Comparison of ENCODE assay signal across 8 cellular contexts in the genomic region with DNA sequence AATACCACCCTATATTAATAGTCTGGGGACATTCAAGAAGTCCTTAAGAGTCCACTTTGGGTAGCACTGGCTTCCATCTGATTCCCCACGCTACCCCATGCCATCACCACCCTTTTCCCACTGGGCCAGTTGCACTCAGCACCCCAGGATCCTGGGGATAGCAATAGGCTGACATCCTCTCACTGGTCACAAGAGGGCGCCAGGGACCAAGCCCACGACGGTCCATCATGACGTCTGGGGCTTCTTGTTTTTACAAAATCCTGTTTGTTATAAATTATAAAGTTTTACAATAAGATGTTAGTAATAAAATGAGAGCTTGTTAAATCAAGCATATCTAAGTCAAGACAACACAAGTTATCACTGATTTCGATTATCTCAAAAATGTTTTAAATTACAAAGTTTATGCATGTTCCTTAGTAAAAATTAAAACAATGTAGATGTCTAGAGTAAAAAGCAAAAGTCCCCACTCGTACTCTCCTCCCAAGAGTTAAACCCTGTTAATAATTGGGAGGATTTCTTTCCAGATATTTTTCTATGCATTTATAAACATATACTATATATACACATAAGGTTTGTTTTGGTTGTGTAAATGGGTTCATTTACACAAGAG. TPM values are rescaled to one million over a fixed set of nuclear protein-coding genes. Genes with fewer than 3 reads are reported as not detected.
DNase-seq lines count a peak whose midpoint lies in the region; ATAC-seq and TF ChIP-seq lines count a peak whose summit lies in the region.

No MANE protein-coding gene starts in this region.

- H3K27me3 Mint-ChIP-seq in CD4-positive, alpha-beta memory T cell: peaks cover 4 to 10% of the 10 kb centered on the region in 2 donors
- H3K27me3 Mint-ChIP-seq in activated T-cell treated with anti-CD3 and anti-CD28 coated beads, Interleukin-2, amount 50 U/mL, for 72 hours (ENCODE audit: low read depth): peaks cover 17% of the 10 kb centered on the region

- POLR2A ChIA-PET in CD4-positive, alpha-beta memory T cell (lab: Charles Lee; ENCODE audit: partially characterized antibody): no interaction called here

- no peak overlapping the region for H3K27ac Mint-ChIP-seq in CD4-positive, alpha-beta memory T cell
- no peak overlapping the region for H3K27ac Mint-ChIP-seq in activated T-cell treated with anti-CD3 and anti-CD28 coated beads, Interleukin-2, amount 50 U/mL, for 72 hours

- no peaks in the 10 kb centered on the region for H3K4me1 Mint-ChIP-seq in CD4-positive, alpha-beta memory T cell
- peaks cover 9% of the 10 kb centered on the region for H3K4me1 Mint-ChIP-seq in activated T-cell treated with anti-CD3 and anti-CD28 coated beads, Interleukin-2, amount 50 U/mL, for 72 hours (ENCODE audit: low read depth)

- H3K36me3 ChIP-seq in CD4-positive, alpha-beta memory T cell (ENCODE audit: insufficient read depth, low read length): no peaks in the 10 kb centered on the region
- H3K36me3 ChIP-seq in Peyer's patch: peaks cover 0 to 6% (median 0%) of the 10 kb centered on the region in 3 donors

- H3K9me3 Mint-ChIP-seq in CD4-positive, alpha-beta memory T cell: no peaks in the 10 kb centered on the region
- H3K9me3 Mint-ChIP-seq in activated T-cell treated with anti-CD3 and anti-CD28 coated beads, Interleukin-2, amount 50 U/mL, for 72 hours: no peaks in the 10 kb centered on the region

- TF ChIP-seq CTCF in Peyer's patch (IDR thresholded peaks at IDR 0.05): peak; percentile 31 to 66 (median 59)
- peak; percentile 98 for TF ChIP-seq CTCF in fibroblast of villous mesenchyme (IDR thresholded peaks at IDR 0.05; ENCODE audit: insufficient read depth, low read depth, low read length)

- no peaks in the 10 kb centered on the region for H3K36me3 Mint-ChIP-seq in CD4-positive, alpha-beta memory T cell
- H3K36me3 Mint-ChIP-seq in activated T-cell treated with anti-CD3 and anti-CD28 coated beads, Interleukin-2, amount 50 U/mL, for 72 hours (ENCODE audit: insufficient read depth in 2 of 2): no peaks in the 10 kb centered on the region

- H3K27me3 ChIP-seq in CD4-positive, alpha-beta memory T cell (ENCODE audit: insufficient read depth, low read length): no peaks in the 10 kb centered on the region
- no peaks in the 10 kb centered on the region for H3K27me3 ChIP-seq in Peyer's patch

- peak; percentile 26 to 50 (median 37) for DNase-seq in CD4-positive, alpha-beta memory T cell
- DNase-seq in HUDEP-2 (lab: John Stamatoyannopoulos, UW; ENCODE audit: unreplicated experiment in 76 of 76): peak in 62 of 76 experiments; percentile 2 to 69 (median 44)
- peak; percentile 33 to 71 (median 59) for DNase-seq in Peyer's patch
- DNase-seq in activated T-cell treated with anti-CD3 and anti-CD28 coated beads, Interleukin-2, amount 50 U/mL, for 72 hours: peak; percentile 62 to 68
- DNase-seq in fibroblast of villous mesenchyme (ENCODE audit: low read depth): peak; percentile 66
- peak in 8 of 10 donors; percentile 29 to 91 (median 60) for DNase-seq in posterior cingulate gyrus

- no peaks in the 10 kb centered on the region for H3K9me3 ChIP-seq in CD4-positive, alpha-beta memory T cell (ENCODE audit: control insufficient read depth in 1 of 2, low read length in 2 of 2)
- H3K9me3 ChIP-seq in Peyer's patch: no peaks in the 10 kb centered on the region

- CTCF ChIA-PET in CD4-positive, alpha-beta memory T cell (lab: Charles Lee; ENCODE audit: partially characterized antibody): interaction anchor here (0.8 to 17.1 kb wide), 6 partner anchors 9 to 278 kb away, joined by 3 to 273 read pairs (median 3); no protein-coding TSS in a partner anchor

- no peaks in the 10 kb centered on the region for H3K4me1 ChIP-seq in CD4-positive, alpha-beta memory T cell (ENCODE audit: insufficient read depth, low read length)
- no peaks in the 10 kb centered on the region for H3K4me1 ChIP-seq in Peyer's patch

- H3K4me3 Mint-ChIP-seq in CD4-positive, alpha-beta memory T cell: no peak overlapping the region
- no peak overlapping the region for H3K4me3 Mint-ChIP-seq in activated T-cell treated with anti-CD3 and anti-CD28 coated beads, Interleukin-2, amount 50 U/mL, for 72 hours

- intact Hi-C loops in CD4-positive, alpha-beta memory T cell (cut with micrococcal nuclease): loop anchor here (1.0 kb wide), 1 partner anchor 176 kb away; no protein-coding TSS in a partner anchor
- intact Hi-C loops in posterior cingulate gyrus (cut with DNase I): loop anchor here (5.0 kb wide), 1 partner anchor 75 kb away; no protein-coding TSS in a partner anchor

- H3K27ac ChIP-seq in CD4-positive, alpha-beta memory T cell (ENCODE audit: low read depth, low read length): no peak overlapping the region
- H3K27ac ChIP-seq in Peyer's patch: no peak overlapping the region

- no peak overlapping the region for H3K4me3 ChIP-seq in CD4-positive, alpha-beta memory T cell (ENCODE audit: low read length in 2 of 2)
- no peak overlapping the region for H3K4me3 ChIP-seq in Peyer's patch
- H3K4me3 ChIP-seq in fibroblast of villous mesenchyme (ENCODE audit: low read depth, low read length): no peak overlapping the region

- peak; percentile 58 for ATAC-seq in GM19452 (IDR thresholded peaks at IDR 0.05; ENCODE audit: unreplicated experiment)
- peak; percentile 86 for ATAC-seq in activated T-cell treated with anti-CD3 and anti-CD28 coated beads, Interleukin-2, amount 50 U/mL, for 72 hours (replicated peaks in 1 of 2)
- ATAC-seq in GM18873 (IDR thresholded peaks at IDR 0.05; ENCODE audit: low FRiP score, unreplicated experiment): no peak

- TF ChIP-seq POLR2A in Peyer's patch (IDR thresholded peaks at IDR 0.05): no peak

RNA-seq across cellular contexts. Expression of a gene that starts 15.4 kb away (rescaled TPM):
- 10 to 100 TPM; 32.5 to 36.6 TPM for total RNA-seq in CD4-positive, alpha-beta memory T cell
- polyA plus RNA-seq in CD4-positive, alpha-beta memory T cell: not detected
- total RNA-seq in Peyer's patch (10 to 100 TPM; 12.1 to 37.8 (median 25.6) TPM), fibroblast of villous mesenchyme (60.9 and 93.7 TPM in 2 replicates)
- 1 to 10 TPM in 1 of 2 donors, under 1 TPM in 1; 0.88 to 1.1 TPM for total RNA-seq in activated T-cell treated with anti-CD3 and anti-CD28 coated beads, Interleukin-2, amount 50 U/mL, for 72 hours

RNA-seq across cellular contexts. Expression of a gene that starts 37.2 kb away (rescaled TPM):
- total RNA-seq in CD4-positive, alpha-beta memory T cell: 10 to 100 TPM; 39.3 to 46.5 TPM
- 10 to 100 TPM; 56.0 to 82.5 TPM for polyA plus RNA-seq in CD4-positive, alpha-beta memory T cell
- 10 to 100 TPM; 15.7 to 40.5 (median 31.3) TPM for total RNA-seq in Peyer's patch
- total RNA-seq in activated T-cell treated with anti-CD3 and anti-CD28 coated beads, Interleukin-2, amount 50 U/mL, for 72 hours: 10 to 100 TPM; 62.6 to 63.8 TPM
- total RNA-seq in fibroblast of villous mesenchyme: 60.0 and 62.8 TPM in 2 replicates

Comparison
In these comparisons a context has a peak if more than half of its experiments do, and no peak if none do; other contexts are left out.
1. RNA of a gene that starts 15.4 kb away (total RNA-seq): 60.9 to 93.7 TPM in fibroblast of villous mesenchyme, 32.5 to 36.6 TPM in CD4-positive, alpha-beta memory T cell and 12.1 to 37.8 TPM in Peyer's patch; 0.88 to 1.1 TPM in activated T-cell treated with anti-CD3 and anti-CD28 coated beads, Interleukin-2, amount 50 U/mL, for 72 hours; every median in the first group is over 4 times any median in the second.
2. Peak in every context shown above with its lines, with median percentiles within 50 percentile points of each other: DNase-seq.